Comparison of ENCODE assay signal across 1 cellular context in genomic region chr4:2750719-2751605, GRCh38.
TF ChIP-seq lines count a peak whose summit lies in the region.

No MANE protein-coding gene starts in this region.

TF ChIP-seq in GM23338, 12 proteins besides CTCF, POLR2A, EP300 and RAD21:
- TF ChIP-seq JUNB (IDR thresholded peaks at IDR 0.05; ENCODE audit: unreplicated experiment) (no peak), REST (IDR thresholded peaks at IDR 0.05; ENCODE audit: unreplicated experiment) (no peak), ZNF114 (CRISPR knock-in tag; IDR thresholded peaks at IDR 0.05) (no peak), STAT1 (IDR thresholded peaks at IDR 0.05; ENCODE audit: unreplicated experiment) (no peak), ETS1 (IDR thresholded peaks at IDR 0.05) (no peak), EZH2 (IDR thresholded peaks at IDR 0.05; ENCODE audit: low read depth, unreplicated experiment) (no peak), EZH2phosphoT487 (IDR thresholded peaks at IDR 0.05; ENCODE audit: unreplicated experiment) (no peak)
